ENCODE assay signal across 20 cellular contexts in genomic region chr10:62252051-62252450, GRCh38. TPM values are rescaled to one million over a fixed set of nuclear protein-coding genes. Genes with fewer than 3 reads are reported as not detected.
DNase-seq lines count a peak whose midpoint lies in the region; ATAC-seq and TF ChIP-seq lines count a peak whose summit lies in the region.
"Had no signal": no experiment of that assay in that cellular context is flagged by ENCODE, and none has a peak within 500 bp of the region (broad histone marks: within the 10 kb centered on the region; RNA-seq: fewer than 3 reads in every experiment).

No MANE protein-coding gene starts in this region.

- no peak for ATAC-seq in PC-3
- ATAC-seq in foreskin keratinocyte: no peak
- no peak for ATAC-seq in stimulated activated memory B cell treated with anti-CD40 and anti-IgM and Interleukin-4, amounts not matched to agents 10 μg/mL and 1 μg/mL and 100 μg/mL, for 72 hours
- ATAC-seq: A549 had no signal

- H3K27ac ChIP-seq in PC-3 (ENCODE audit: low read length): 0 out of 2 replicates have a peak overlapping the region, but pooled peaks have one; percentile 0
- peak overlapping the region; percentile 4 for H3K27ac ChIP-seq in foreskin keratinocyte
- no peak overlapping the region for H3K27ac ChIP-seq in A673 (ENCODE audit: low read depth, low read length, poor library complexity, severe bottlenecking)
- H3K27ac ChIP-seq: A549 had no signal

- peaks cover 44% of the 10 kb centered on the region for H3K79me2 ChIP-seq in PC-3 (ENCODE audit: low read length)

- H3K9me2 ChIP-seq in PC-3 (replicated peaks; ENCODE audit: low read length): no peaks in the 10 kb centered on the region

- no peak overlapping the region for H3K4me2 ChIP-seq in PC-3 (ENCODE audit: low read length)
- H3K4me2 ChIP-seq: A549 had no signal

- 0 out of 2 replicates have a peak, but pooled peaks cover 3% of the 10 kb centered on the region for H4K20me1 ChIP-seq in PC-3 (ENCODE audit: low read length)

- H3K4me3 Mint-ChIP-seq in activated naive CD8-positive, alpha-beta T cell: no peak overlapping the region
- no peak overlapping the region for H3K4me3 Mint-ChIP-seq in activated naive CD8-positive, alpha-beta T cell treated with anti-CD3 and anti-CD28 coated beads for 36 hours
- no peak overlapping the region for H3K4me3 Mint-ChIP-seq in stimulated activated memory B cell treated with anti-CD40 and anti-IgM and Interleukin-4, amounts not matched to agents 10 μg/mL and 1 μg/mL and 100 μg/mL, for 72 hours
- H3K4me3 Mint-ChIP-seq: H9, IgD-negative memory B cell had no signal

- peaks cover 33% of the 10 kb centered on the region for H3K4me1 ChIP-seq in PC-3 (ENCODE audit: insufficient read depth, low read length)
- no peaks in the 10 kb centered on the region for H3K4me1 ChIP-seq in foreskin keratinocyte
- H3K4me1 ChIP-seq in A673 (ENCODE audit: insufficient read depth, low read length, poor library complexity, severe bottlenecking): peaks cover 46% of the 10 kb centered on the region

- no peaks in the 10 kb centered on the region for H3K36me3 Mint-ChIP-seq in activated naive CD8-positive, alpha-beta T cell
- H3K36me3 Mint-ChIP-seq in activated naive CD8-positive, alpha-beta T cell treated with anti-CD3 and anti-CD28 coated beads for 36 hours: peaks cover 9% of the 10 kb centered on the region
- no peaks in the 10 kb centered on the region for H3K36me3 Mint-ChIP-seq in stimulated activated memory B cell treated with anti-CD40 and anti-IgM and Interleukin-4, amounts not matched to agents 10 μg/mL and 1 μg/mL and 100 μg/mL, for 72 hours
- H3K36me3 Mint-ChIP-seq: IgD-negative memory B cell had no signal

- CTCF ChIA-PET in PC-3 (lab: Charles Lee) (no interaction called here), A673 (lab: Charles Lee) (no interaction called here)

- POLR2A ChIA-PET in PC-3 (lab: Charles Lee; ENCODE audit: unreplicated experiment): interaction anchor here (0.5 kb wide), 1 partner anchor 186 kb away, joined by 4 read pairs; no protein-coding TSS in a partner anchor
- POLR2A ChIA-PET in A673 (lab: Charles Lee; ENCODE audit: low non-redundant PET): no interaction called here

- peak overlapping the region; percentile 7 for H3K27ac Mint-ChIP-seq in activated naive CD8-positive, alpha-beta T cell
- no peak overlapping the region for H3K27ac Mint-ChIP-seq in activated naive CD8-positive, alpha-beta T cell treated with anti-CD3 and anti-CD28 coated beads for 36 hours
- peak overlapping the region; percentile 20 for H3K27ac Mint-ChIP-seq in stimulated activated memory B cell treated with anti-CD40 and anti-IgM and Interleukin-4, amounts not matched to agents 10 μg/mL and 1 μg/mL and 100 μg/mL, for 72 hours
- H3K27ac Mint-ChIP-seq: IgD-negative memory B cell had no signal

- H3K27me3 ChIP-seq in PC-3 (ENCODE audit: low read length): no peaks in the 10 kb centered on the region
- no peaks in the 10 kb centered on the region for H3K27me3 ChIP-seq in foreskin keratinocyte
- no peaks in the 10 kb centered on the region for H3K27me3 ChIP-seq in A673 (replicated peaks; ENCODE audit: insufficient read depth, low read depth, low read length, poor library complexity)
- H3K27me3 ChIP-seq: BE2C had no signal

- no peak overlapping the region for H2AFZ ChIP-seq in PC-3 (ENCODE audit: low read length)

- BruUV-seq in PC-3 (replicated peaks; lab: Mats Ljungman, UMichigan) (no TSS peak), A673 (replicated peaks; lab: Mats Ljungman, UMichigan) (no TSS peak)

- H3K4me1 Mint-ChIP-seq in activated naive CD8-positive, alpha-beta T cell (ENCODE audit: low read depth): peaks cover 20% of the 10 kb centered on the region
- H3K4me1 Mint-ChIP-seq in activated naive CD8-positive, alpha-beta T cell treated with anti-CD3 and anti-CD28 coated beads for 36 hours: peaks cover 24% of the 10 kb centered on the region
- H3K4me1 Mint-ChIP-seq in stimulated activated memory B cell treated with anti-CD40 and anti-IgM and Interleukin-4, amounts not matched to agents 10 μg/mL and 1 μg/mL and 100 μg/mL, for 72 hours: peaks cover 7% of the 10 kb centered on the region
- H3K4me1 Mint-ChIP-seq: IgD-negative memory B cell had no signal

- intact Hi-C loops in PC-3 (cut with micrococcal nuclease) (loop anchor here (5.0 kb wide), 1 partner anchor 830 kb away; no protein-coding TSS in a partner anchor), A673 (cut with micrococcal nuclease; ENCODE audit: unreplicated experiment) (no loop called here)

- no peak overlapping the region for H3K9ac ChIP-seq in PC-3 (ENCODE audit: low read length)

- peaks cover 5% of the 10 kb centered on the region; the same call in 1 of the 2 replicates for H3K36me3 ChIP-seq in PC-3 (ENCODE audit: low read depth, low read length)
- H3K36me3 ChIP-seq in A673 (ENCODE audit: insufficient read depth, low read length, poor library complexity, severe bottlenecking): no peaks in the 10 kb centered on the region
- H3K36me3 ChIP-seq: BE2C had no signal

- H3K9me3 ChIP-seq in PC-3 (ENCODE audit: low read length): no peaks in the 10 kb centered on the region
- no peaks in the 10 kb centered on the region for H3K9me3 ChIP-seq in A673 (ENCODE audit: low read depth, low read length, poor library complexity, severe bottlenecking)
- H3K9me3 ChIP-seq: A549, BE2C had no signal

- H3K4me3 ChIP-seq in PC-3 (ENCODE audit: low read length) (no peak overlapping the region), A673 (ENCODE audit: low read depth, low read length, poor library complexity, severe bottlenecking) (no peak overlapping the region)
- H3K4me3 ChIP-seq: A549 had no signal

- H3F3A ChIP-seq in PC-3 (ENCODE audit: low read length, unreplicated experiment): peaks cover 14% of the 10 kb centered on the region

- H3K27me3 Mint-ChIP-seq in activated naive CD8-positive, alpha-beta T cell: no peaks in the 10 kb centered on the region
- no peaks in the 10 kb centered on the region for H3K27me3 Mint-ChIP-seq in activated naive CD8-positive, alpha-beta T cell treated with anti-CD3 and anti-CD28 coated beads for 36 hours
- no peaks in the 10 kb centered on the region for H3K27me3 Mint-ChIP-seq in stimulated activated memory B cell treated with anti-CD40 and anti-IgM and Interleukin-4, amounts not matched to agents 10 μg/mL and 1 μg/mL and 100 μg/mL, for 72 hours
- H3K27me3 Mint-ChIP-seq: IgD-negative memory B cell had no signal

- peaks cover 9% of the 10 kb centered on the region for H3K9me3 Mint-ChIP-seq in activated naive CD8-positive, alpha-beta T cell (ENCODE audit: low read depth)
- H3K9me3 Mint-ChIP-seq in activated naive CD8-positive, alpha-beta T cell treated with anti-CD3 and anti-CD28 coated beads for 36 hours: peaks cover 14% of the 10 kb centered on the region
- H3K9me3 Mint-ChIP-seq in stimulated activated memory B cell treated with anti-CD40 and anti-IgM and Interleukin-4, amounts not matched to agents 10 μg/mL and 1 μg/mL and 100 μg/mL, for 72 hours: no peaks in the 10 kb centered on the region
- H3K9me3 Mint-ChIP-seq: H9, IgD-negative memory B cell had no signal

- no peak for DNase-seq in activated naive CD8-positive, alpha-beta T cell treated with anti-CD3 and anti-CD28 coated beads for 36 hours
- DNase-seq in PC-3: no peak
- no peak for DNase-seq in foreskin keratinocyte
- DNase-seq in NCI-H510A (lab: John Stamatoyannopoulos, UW): no peak
- DNase-seq in kidney glomerular epithelial cell (lab: John Stamatoyannopoulos, UW): no peak
- no peak for DNase-seq in A673 (ENCODE audit: low spot score)
- DNase-seq: BE2C, DMS 273 treated with DMSO at 0.1 percent for 48 hours, DMS79 treated with DMSO at 0.1 percent for 48 hours, H9, MV-4-11, NCI-H1694, NCI-H2081, NCI-H2171 treated with DMSO at 0.1 percent for 48 hours, NCI-H526, Right ventricle myocardium superior had no signal

- TF ChIP-seq CTCF in PC-3 (conservative IDR thresholded peaks at IDR 0.05; ENCODE audit: low read depth, low read length) (no peak), foreskin keratinocyte (conservative IDR thresholded peaks at IDR 0.05) (no peak), A673 (conservative IDR thresholded peaks at IDR 0.05; ENCODE audit: low read depth, low read length) (no peak)

RNA-seq across cellular contexts. Expression of gene RTKN2, which starts 16.6 kb away (rescaled TPM):
- 1 to 10 TPM; 1.1 to 1.2 TPM for total RNA-seq in activated naive CD8-positive, alpha-beta T cell treated with anti-CD3 and anti-CD28 coated beads for 36 hours
- total RNA-seq in PC-3 (2014; rRNA removed) (24.8 and 26.6 TPM in 2 replicates), foreskin keratinocyte (1.8 and 2.6 TPM in 2 replicates), A673 (2021) (21.9 and 22.3 TPM in 2 replicates)
- 1.1 and 1.3 TPM in 2 replicates for polyA plus RNA-seq in foreskin keratinocyte
- total RNA-seq: Right ventricle myocardium superior had no signal
